ENCODE assay signal across 2 cellular contexts in genomic region chr16:30452689-30453321, GRCh38. TPM values are rescaled to one million over a fixed set of nuclear protein-coding genes. Genes with fewer than 3 reads are reported as not detected.
"Had no signal": no experiment of that assay in that cellular context is flagged by ENCODE, and none has a peak within 500 bp of the region (broad histone marks: within the 10 kb centered on the region; RNA-seq: fewer than 3 reads in every experiment).

No MANE protein-coding gene starts in this region.

RNA-seq across cellular contexts. Expression of gene ITGAL, which starts 19.7 kb away (rescaled TPM):
- total RNA-seq: foreskin keratinocyte, SJCRH30 had no signal
- polyA plus RNA-seq: foreskin keratinocyte had no signal
